24 cellular contexts compared by ENCODE assay signal in genomic region chr20:10236540-10237533, GRCh38. TPM values are rescaled to one million over a fixed set of nuclear protein-coding genes. Genes with fewer than 3 reads are reported as not detected.
"Had no signal": no experiment of that assay in that cellular context is flagged by ENCODE, and none has a peak within 500 bp of the region (broad histone marks: within the 10 kb centered on the region; RNA-seq: fewer than 3 reads in every experiment).

No MANE protein-coding gene starts in this region.

- H3K27me3 ChIP-seq: ascending aorta, esophagus muscularis mucosa, right lobe of liver, tibial artery had no signal

- H3K4me3 ChIP-seq: ascending aorta, esophagus muscularis mucosa, gastroesophageal sphincter, mucosa of descending colon, right lobe of liver, tibial artery had no signal

- H3K36me3 Mint-ChIP-seq: memory B cell; naive B cell; stimulated activated effector memory CD8-positive, alpha-beta T cell treated with anti-CD3 and anti-CD28 coated beads, Interleukin-12 subunit alpha, Interleukin-12 subunit beta, amount 100 ng/mL, for 72 hours had no signal

- H3K9me3 Mint-ChIP-seq: activated B cell treated with CpG ODN at 0.5 μM for 24 hours; activated naive CD8-positive, alpha-beta T cell treated with anti-CD3 and anti-CD28 coated beads, Interleukin-2, amount 50 U/mL, for 24 hours; memory B cell; stimulated activated effector memory CD8-positive, alpha-beta T cell treated with anti-CD3 and anti-CD28 coated beads, Interleukin-12 subunit alpha, Interleukin-12 subunit beta, amount 100 ng/mL, for 72 hours had no signal

- H3K4me1 ChIP-seq: ascending aorta, esophagus muscularis mucosa, gastroesophageal sphincter, right lobe of liver, tibial artery had no signal

- H3K4me1 Mint-ChIP-seq: activated B cell treated with CpG ODN at 0.5 μM for 24 hours; activated naive CD8-positive, alpha-beta T cell treated with anti-CD3 and anti-CD28 coated beads, Interleukin-2, amount 50 U/mL, for 24 hours; memory B cell; naive B cell; stimulated activated effector memory CD8-positive, alpha-beta T cell treated with anti-CD3 and anti-CD28 coated beads, Interleukin-12 subunit alpha, Interleukin-12 subunit beta, amount 100 ng/mL, for 72 hours; stimulated activated naive CD8-positive, alpha-beta T cell treated with anti-CD3 and anti-CD28 coated beads, Interleukin-15, amount 100 ng/mL, for 72 hours had no signal

- H3K27ac ChIP-seq: ascending aorta, esophagus muscularis mucosa, gastroesophageal sphincter, right lobe of liver, tibial artery had no signal

- DNase-seq: activated B cell treated with CpG ODN at 0.5 μM for 24 hours; activated CD4-positive, alpha-beta T cell treated with anti-CD3 and anti-CD28 coated beads for 4 hours; activated CD4-positive, alpha-beta T cell treated with anti-CD3 and anti-CD28 coated beads, Interleukin-2, amount 50 U/mL, for 48 hours; activated gamma-delta T cell; activated naive CD4-positive, alpha-beta T cell treated with anti-CD3 and anti-CD28 coated beads, Interleukin-2, amount 50 U/mL, for 16 hours; activated naive CD8-positive, alpha-beta T cell treated with anti-CD3 and anti-CD28 coated beads, Interleukin-2, amount 50 U/mL, for 24 hours; central memory CD4-positive, alpha-beta T cell; effector memory CD4-positive, alpha-beta T cell; left colon; mucosa of descending colon; naive B cell; occipital lobe; right lobe of liver; small intestine; stimulated activated CD4-positive, alpha-beta T cell treated with anti-CD3 and anti-CD28 coated beads, Interleukin-2, amount 100 ng/mL, for 24 hours; stimulated activated naive CD8-positive, alpha-beta T cell treated with anti-CD3 and anti-CD28 coated beads, Interleukin-15, amount 100 ng/mL, for 72 hours; T-helper 9 cell; tibial artery had no signal

- ATAC-seq: activated naive CD8-positive, alpha-beta T cell treated with anti-CD3 and anti-CD28 coated beads, Interleukin-2, amount 50 U/mL, for 24 hours; gastroesophageal sphincter; left colon; mucosa of descending colon; right lobe of liver; stimulated activated effector memory CD8-positive, alpha-beta T cell treated with anti-CD3 and anti-CD28 coated beads, Interleukin-12 subunit alpha, Interleukin-12 subunit beta, amount 100 ng/mL, for 72 hours; stimulated activated naive CD8-positive, alpha-beta T cell treated with anti-CD3 and anti-CD28 coated beads, Interleukin-15, amount 100 ng/mL, for 72 hours had no signal

- H3K4me3 Mint-ChIP-seq: activated B cell treated with CpG ODN at 0.5 μM for 24 hours; activated naive CD8-positive, alpha-beta T cell treated with anti-CD3 and anti-CD28 coated beads, Interleukin-2, amount 50 U/mL, for 24 hours; memory B cell; naive B cell; stimulated activated effector memory CD8-positive, alpha-beta T cell treated with anti-CD3 and anti-CD28 coated beads, Interleukin-12 subunit alpha, Interleukin-12 subunit beta, amount 100 ng/mL, for 72 hours; stimulated activated naive CD8-positive, alpha-beta T cell treated with anti-CD3 and anti-CD28 coated beads, Interleukin-15, amount 100 ng/mL, for 72 hours had no signal

- H3K27me3 Mint-ChIP-seq: activated B cell treated with CpG ODN at 0.5 μM for 24 hours, memory B cell had no signal

- H3K27ac Mint-ChIP-seq: activated B cell treated with CpG ODN at 0.5 μM for 24 hours; activated naive CD8-positive, alpha-beta T cell treated with anti-CD3 and anti-CD28 coated beads, Interleukin-2, amount 50 U/mL, for 24 hours; memory B cell; naive B cell; stimulated activated effector memory CD8-positive, alpha-beta T cell treated with anti-CD3 and anti-CD28 coated beads, Interleukin-12 subunit alpha, Interleukin-12 subunit beta, amount 100 ng/mL, for 72 hours; stimulated activated naive CD8-positive, alpha-beta T cell treated with anti-CD3 and anti-CD28 coated beads, Interleukin-15, amount 100 ng/mL, for 72 hours had no signal

- H3K9me3 ChIP-seq: ascending aorta, esophagus muscularis mucosa, gastroesophageal sphincter, mucosa of descending colon, right lobe of liver, tibial artery had no signal

RNA-seq across cellular contexts. Expression of gene SNAP25, which starts 18.2 kb away (rescaled TPM):
- total RNA-seq: activated B cell treated with CpG ODN at 0.5 μM for 24 hours, dermis microvascular lymphatic vessel endothelial cell had no signal
